Comparison of ENCODE assay signal across 19 cellular contexts in the genomic region with DNA sequence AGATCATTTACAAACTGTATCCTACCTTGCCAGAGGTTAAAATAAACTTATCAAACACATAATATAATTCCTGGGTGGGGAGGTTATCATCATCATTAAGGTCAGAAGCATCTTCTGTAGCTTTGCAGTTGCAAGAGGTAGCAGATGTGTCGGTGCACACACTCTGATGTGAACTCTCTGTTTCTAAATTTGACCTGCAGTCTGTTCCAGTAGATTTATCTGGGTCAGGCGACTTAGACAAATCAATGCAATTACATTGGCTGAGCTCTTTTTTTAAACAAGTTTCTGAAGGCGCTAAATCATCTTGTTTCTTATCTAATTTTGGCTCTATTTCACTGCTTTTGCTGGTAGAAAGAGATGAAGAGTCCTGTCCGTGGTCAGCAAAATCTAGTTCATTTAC.
DNase-seq lines count a peak whose midpoint lies in the region; ATAC-seq and TF ChIP-seq lines count a peak whose summit lies in the region.
"Had no signal": no experiment of that assay in that cellular context is flagged by ENCODE, and none has a peak within 500 bp of the region (broad histone marks: within the 10 kb centered on the region; RNA-seq: fewer than 3 reads in every experiment).

No MANE protein-coding gene starts in this region.

- WGBS in IMR-90 (ENCODE audit: extremely low coverage in 2 of 2, insufficient read length in 1 of 2), 2 experiments = 100% methylated on average over 2 of the region's 4 CpGs; no CpG with 5 or more reads in 1 of the 2 experiments
- 31% methylated on average over 3 of the region's 4 CpGs for WGBS in right lobe of liver (ENCODE audit: insufficient coverage, low coverage, low lambda C conversion rate, missing lambda C conversion rate)

- TF ChIP-seq POLR2A in IMR-90 (IDR thresholded peaks at IDR 0.05; ENCODE audit: low read depth, low read length) (no peak), right lobe of liver (IDR thresholded peaks at IDR 0.05) (no peak)

- peak overlapping the region; percentile 38 for H3K27ac Mint-ChIP-seq in activated T-cell treated with anti-CD3 and anti-CD28 coated beads, Interleukin-2, amount 50 U/mL, for 24 hours
- H3K27ac Mint-ChIP-seq: CD4-positive, alpha-beta memory T cell had no signal

- H3K56ac ChIP-seq in IMR-90 (ENCODE audit: extremely low read depth, insufficient read depth, low read length) = no peak overlapping the region

- intact Hi-C loops in IMR-90 (cut with micrococcal nuclease) (no loop called here), right lobe of liver (cut with DNase I) (no loop called here)

- no peak for DNase-seq in activated T-cell treated with anti-CD3 and anti-CD28 coated beads, Interleukin-2, amount 50 U/mL, for 24 hours
- DNase-seq in activated T-cell treated with anti-CD3 and anti-CD28 coated beads, Interleukin-2, amount 50 U/mL, for 4 hours = no peak
- DNase-seq in IMR-90 = no peak
- DNase-seq in cerebellar cortex (ENCODE audit: low spot score) = peak; percentile 13
- DNase-seq in right lobe of liver = no peak
- DNase-seq in GOT3 (lab: John Stamatoyannopoulos, UW) = no peak
- DNase-seq in mucosa of gallbladder (ENCODE audit: low spot score) = no peak
- DNase-seq in AG20443 (ENCODE audit: low spot score) = no peak
- DNase-seq: 8988T; BE2C; Calu3; CD4-positive, alpha-beta memory T cell; DMS53; EL; NCI-H1048; NCI-H2081 treated with DMSO at 0.1 percent for 48 hours; NCI-H446 treated with DMSO at 0.1 percent for 48 hours; NCI-H69 had no signal

- dilution Hi-C loops in IMR-90 (cut with HindIII; ENCODE audit: low sequenced_read_pairs, unreplicated experiment) = no loop called here

- H4K91ac ChIP-seq in IMR-90 (ENCODE audit: insufficient read depth, low read depth, low read length) = no peak overlapping the region

- H3K4me3 ChIP-seq in IMR-90 (ENCODE audit: insufficient read depth, low read depth, low read length) = no peak overlapping the region
- H3K4me3 ChIP-seq in right lobe of liver = no peak overlapping the region

- no peaks in the 10 kb centered on the region for H3K9me3 Mint-ChIP-seq in activated T-cell treated with anti-CD3 and anti-CD28 coated beads, Interleukin-2, amount 50 U/mL, for 24 hours
- no peaks in the 10 kb centered on the region for H3K9me3 Mint-ChIP-seq in activated T-cell treated with anti-CD3 and anti-CD28 coated beads, Interleukin-2, amount 50 U/mL, for 4 hours
- H3K9me3 Mint-ChIP-seq: CD4-positive, alpha-beta memory T cell had no signal

- H4K20me1 ChIP-seq in IMR-90 (ENCODE audit: insufficient read depth, low read length) = no peaks in the 10 kb centered on the region

- no peak overlapping the region for H3K18ac ChIP-seq in IMR-90 (ENCODE audit: low read depth, low read length)

- H3K9me3 ChIP-seq in IMR-90 (ENCODE audit: control insufficient read depth, insufficient read depth, low read length) (no peaks in the 10 kb centered on the region), right lobe of liver (no peaks in the 10 kb centered on the region)
- H3K9me3 ChIP-seq: BE2C had no signal

- no peak overlapping the region for H2BK120ac ChIP-seq in IMR-90 (ENCODE audit: low read depth, low read length)

- no peak overlapping the region for H2AK5ac ChIP-seq in IMR-90 (ENCODE audit: low read depth, low read length)

- no peaks in the 10 kb centered on the region for H3K79me1 ChIP-seq in IMR-90 (ENCODE audit: low read depth in 1 of 2, low read length in 2 of 2)

- H3K4me3 Mint-ChIP-seq in activated T-cell treated with anti-CD3 and anti-CD28 coated beads, Interleukin-2, amount 50 U/mL, for 24 hours = no peak overlapping the region
- H3K4me3 Mint-ChIP-seq in activated T-cell treated with anti-CD3 and anti-CD28 coated beads, Interleukin-2, amount 50 U/mL, for 4 hours = no peak overlapping the region
- H3K4me3 Mint-ChIP-seq: CD4-positive, alpha-beta memory T cell had no signal

- no peak overlapping the region for H4K5ac ChIP-seq in IMR-90 (ENCODE audit: low read depth, low read length)

- no peaks in the 10 kb centered on the region for H3K27me3 Mint-ChIP-seq in activated T-cell treated with anti-CD3 and anti-CD28 coated beads, Interleukin-2, amount 50 U/mL, for 24 hours
- H3K27me3 Mint-ChIP-seq in activated T-cell treated with anti-CD3 and anti-CD28 coated beads, Interleukin-2, amount 50 U/mL, for 4 hours (ENCODE audit: low read depth) = no peaks in the 10 kb centered on the region
- H3K27me3 Mint-ChIP-seq: CD4-positive, alpha-beta memory T cell had no signal

- in situ Hi-C loops in IMR-90 (cut with MboI; ENCODE audit: low sequenced_read_pairs) = no loop called here

- no peaks in the 10 kb centered on the region for H3K27me3 ChIP-seq in IMR-90 (ENCODE audit: control insufficient read depth, insufficient read depth, low read length)
- no peaks in the 10 kb centered on the region for H3K27me3 ChIP-seq in right lobe of liver
- H3K27me3 ChIP-seq: BE2C had no signal

- no peak overlapping the region for H2BK15ac ChIP-seq in IMR-90 (ENCODE audit: low read depth, low read length)

- no peak overlapping the region for H3K23ac ChIP-seq in IMR-90 (ENCODE audit: low read depth, low read length)

- POLR2A ChIA-PET in IMR-90 (lab: Charles Lee; ENCODE audit: unreplicated experiment) = no interaction called here

- H3K4ac ChIP-seq in IMR-90 (ENCODE audit: low read depth, low read length) = no peak overlapping the region

- H3K4me1 ChIP-seq in IMR-90 (ENCODE audit: control insufficient read depth, insufficient read depth, low read length) = no peaks in the 10 kb centered on the region
- peaks cover 0 to 43% (median 3%) of the 10 kb centered on the region in 4 donors for H3K4me1 ChIP-seq in right lobe of liver
- H3K4me1 ChIP-seq: BE2C had no signal

- no peak for ATAC-seq in activated T-cell treated with anti-CD3 and anti-CD28 coated beads, Interleukin-2, amount 50 U/mL, for 4 hours
- ATAC-seq in IMR-90 (ENCODE audit: low read depth) (no peak), right lobe of liver (peak; percentile 74 to 86 (median 84))

- no peak overlapping the region for H2AK9ac ChIP-seq in IMR-90 (replicated peaks; ENCODE audit: low read depth, low read length, poor library complexity)

- H3K4me1 Mint-ChIP-seq in activated T-cell treated with anti-CD3 and anti-CD28 coated beads, Interleukin-2, amount 50 U/mL, for 24 hours (ENCODE audit: low read depth) = peaks cover 11% of the 10 kb centered on the region
- peaks cover 4% of the 10 kb centered on the region for H3K4me1 Mint-ChIP-seq in activated T-cell treated with anti-CD3 and anti-CD28 coated beads, Interleukin-2, amount 50 U/mL, for 4 hours (ENCODE audit: low read depth)

- no peaks in the 10 kb centered on the region for H3K9me1 ChIP-seq in IMR-90 (ENCODE audit: insufficient read depth, low read length)

- no peak overlapping the region for H3K14ac ChIP-seq in IMR-90 (replicated peaks; ENCODE audit: low read depth, low read length)

- H3K36me3 Mint-ChIP-seq in activated T-cell treated with anti-CD3 and anti-CD28 coated beads, Interleukin-2, amount 50 U/mL, for 24 hours (ENCODE audit: low read depth) = peaks cover 54% of the 10 kb centered on the region
- H3K36me3 Mint-ChIP-seq in activated T-cell treated with anti-CD3 and anti-CD28 coated beads, Interleukin-2, amount 50 U/mL, for 4 hours (ENCODE audit: insufficient read depth) = peaks cover 18% of the 10 kb centered on the region

- TF ChIP-seq CTCF in IMR-90 (conservative IDR thresholded peaks at IDR 0.05; ENCODE audit: low read depth, low read length) (no peak), right lobe of liver (IDR thresholded peaks at IDR 0.05) (no peak)

- TSS peak; percentile 93 for BruUV-seq in IMR-90 (replicated peaks; lab: Mats Ljungman, UMichigan)

- no peak overlapping the region for H3K4me2 ChIP-seq in IMR-90 (ENCODE audit: low read depth, low read length)

- no peak for TF ChIP-seq RAD21 in IMR-90 (IDR thresholded peaks at IDR 0.05; ENCODE audit: low read length)

- H3K36me3 ChIP-seq in IMR-90 (ENCODE audit: control insufficient read depth, insufficient read depth, low read length) (peaks cover 4% of the 10 kb centered on the region), right lobe of liver (peaks cover 0 to 3% (median 0%) of the 10 kb centered on the region in 4 donors)
- H3K36me3 ChIP-seq: BE2C had no signal

- H3K9ac ChIP-seq in IMR-90 (ENCODE audit: low read depth, low read length) = no peak overlapping the region

- CTCF ChIA-PET in IMR-90 (lab: Yijun Ruan, JAX) = interaction anchor here (0.6 kb wide), 1 partner anchor 661 kb away, joined by 4 read pairs; no protein-coding TSS in a partner anchor

- H2BK5ac ChIP-seq in IMR-90 (ENCODE audit: low read depth, low read length, poor library complexity, severe bottlenecking) = no peak overlapping the region

- H3K27ac ChIP-seq in IMR-90 (ENCODE audit: insufficient read depth, low read length) = no peak overlapping the region
- H3K27ac ChIP-seq in right lobe of liver = peak overlapping the region in 1 of 3 donors; percentile 42
- H3K27ac ChIP-seq: RWPE1 had no signal

- no peak overlapping the region for H2BK20ac ChIP-seq in IMR-90 (ENCODE audit: low read depth, low read length)

- no peak overlapping the region for H4K8ac ChIP-seq in IMR-90 (ENCODE audit: low read depth in 2 of 2, low read length in 2 of 2)

- no peak overlapping the region for H2AFZ ChIP-seq in IMR-90 (replicated peaks; ENCODE audit: low read length, poor library complexity)

TF ChIP-seq in IMR-90, 13 proteins besides CTCF, POLR2A, EP300 and RAD21 (continues in another document):
- TF ChIP-seq, protein P1, sequence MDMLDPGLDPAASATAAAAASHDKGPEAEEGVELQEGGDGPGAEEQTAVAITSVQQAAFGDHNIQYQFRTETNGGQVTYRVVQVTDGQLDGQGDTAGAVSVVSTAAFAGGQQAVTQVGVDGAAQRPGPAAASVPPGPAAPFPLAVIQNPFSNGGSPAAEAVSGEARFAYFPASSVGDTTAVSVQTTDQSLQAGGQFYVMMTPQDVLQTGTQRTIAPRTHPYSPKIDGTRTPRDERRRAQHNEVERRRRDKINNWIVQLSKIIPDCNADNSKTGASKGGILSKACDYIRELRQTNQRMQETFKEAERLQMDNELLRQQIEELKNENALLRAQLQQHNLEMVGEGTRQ (IDR thresholded peaks at IDR 0.05; ENCODE audit: low read depth, low read length) = no peak
- TF ChIP-seq BHLHE40 (IDR thresholded peaks at IDR 0.05; ENCODE audit: low read depth, low read length) (no peak), MAZ (IDR thresholded peaks at IDR 0.05; ENCODE audit: borderline replicate concordance, low read depth, low read length) (no peak), RCOR1 (IDR thresholded peaks at IDR 0.05; ENCODE audit: insufficient replicate concordance, low read length) (no peak), FOS (IDR thresholded peaks at IDR 0.05; ENCODE audit: low read depth, low read length) (no peak)
- TF ChIP-seq, protein P2, sequence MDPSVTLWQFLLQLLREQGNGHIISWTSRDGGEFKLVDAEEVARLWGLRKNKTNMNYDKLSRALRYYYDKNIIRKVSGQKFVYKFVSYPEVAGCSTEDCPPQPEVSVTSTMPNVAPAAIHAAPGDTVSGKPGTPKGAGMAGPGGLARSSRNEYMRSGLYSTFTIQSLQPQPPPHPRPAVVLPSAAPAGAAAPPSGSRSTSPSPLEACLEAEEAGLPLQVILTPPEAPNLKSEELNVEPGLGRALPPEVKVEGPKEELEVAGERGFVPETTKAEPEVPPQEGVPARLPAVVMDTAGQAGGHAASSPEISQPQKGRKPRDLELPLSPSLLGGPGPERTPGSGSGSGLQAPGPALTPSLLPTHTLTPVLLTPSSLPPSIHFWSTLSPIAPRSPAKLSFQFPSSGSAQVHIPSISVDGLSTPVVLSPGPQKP (IDR thresholded peaks at IDR 0.05; ENCODE audit: borderline replicate concordance, low read depth, low read length) = no peak

Comparison
In these comparisons a context has a peak if more than half of its experiments do, and no peak if none do; other contexts are left out.
1. ATAC-seq: peak in right lobe of liver (4 of 4); none in activated T-cell treated with anti-CD3 and anti-CD28 coated beads, Interleukin-2, amount 50 U/mL, for 4 hours (0 of 2) and IMR-90 (single experiment).